Comparison of ENCODE assay signal across 8 cellular contexts in genomic region chr16:18561727-18562314, GRCh38. TPM values are rescaled to one million over a fixed set of nuclear protein-coding genes. Genes with fewer than 3 reads are reported as not detected.
DNase-seq lines count a peak whose midpoint lies in the region; ATAC-seq and TF ChIP-seq lines count a peak whose summit lies in the region.
"Not testable (repeated sequence)": the region's sequence is repeated elsewhere in the genome, so short reads cannot be mapped to it uniquely, and the experiment has no call there.

A gene with protein sequence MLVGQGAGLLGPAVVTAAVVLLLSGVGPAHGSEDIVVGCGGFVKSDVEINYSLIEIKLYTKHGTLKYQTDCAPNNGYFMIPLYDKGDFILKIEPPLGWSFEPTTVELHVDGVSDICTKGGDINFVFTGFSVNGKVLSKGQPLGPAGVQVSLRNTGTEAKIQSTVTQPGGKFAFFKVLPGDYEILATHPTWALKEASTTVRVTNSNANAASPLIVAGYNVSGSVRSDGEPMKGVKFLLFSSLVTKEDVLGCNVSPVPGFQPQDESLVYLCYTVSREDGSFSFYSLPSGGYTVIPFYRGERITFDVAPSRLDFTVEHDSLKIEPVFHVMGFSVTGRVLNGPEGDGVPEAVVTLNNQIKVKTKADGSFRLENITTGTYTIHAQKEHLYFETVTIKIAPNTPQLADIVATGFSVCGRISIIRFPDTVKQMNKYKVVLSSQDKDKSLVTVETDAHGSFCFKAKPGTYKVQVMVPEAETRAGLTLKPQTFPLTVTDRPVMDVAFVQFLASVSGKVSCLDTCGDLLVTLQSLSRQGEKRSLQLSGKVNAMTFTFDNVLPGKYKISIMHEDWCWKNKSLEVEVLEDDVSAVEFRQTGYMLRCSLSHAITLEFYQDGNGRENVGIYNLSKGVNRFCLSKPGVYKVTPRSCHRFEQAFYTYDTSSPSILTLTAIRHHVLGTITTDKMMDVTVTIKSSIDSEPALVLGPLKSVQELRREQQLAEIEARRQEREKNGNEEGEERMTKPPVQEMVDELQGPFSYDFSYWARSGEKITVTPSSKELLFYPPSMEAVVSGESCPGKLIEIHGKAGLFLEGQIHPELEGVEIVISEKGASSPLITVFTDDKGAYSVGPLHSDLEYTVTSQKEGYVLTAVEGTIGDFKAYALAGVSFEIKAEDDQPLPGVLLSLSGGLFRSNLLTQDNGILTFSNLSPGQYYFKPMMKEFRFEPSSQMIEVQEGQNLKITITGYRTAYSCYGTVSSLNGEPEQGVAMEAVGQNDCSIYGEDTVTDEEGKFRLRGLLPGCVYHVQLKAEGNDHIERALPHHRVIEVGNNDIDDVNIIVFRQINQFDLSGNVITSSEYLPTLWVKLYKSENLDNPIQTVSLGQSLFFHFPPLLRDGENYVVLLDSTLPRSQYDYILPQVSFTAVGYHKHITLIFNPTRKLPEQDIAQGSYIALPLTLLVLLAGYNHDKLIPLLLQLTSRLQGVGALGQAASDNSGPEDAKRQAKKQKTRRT (minus strand): TSS chr16:18562097. CDS start chr16:18562040, 57 bp downstream.

- in situ Hi-C loops in IMR-90 (cut with MboI; ENCODE audit: low sequenced_read_pairs); astrocyte of the spinal cord (cut with HindIII; ENCODE audit: low sequenced_read_pairs): not testable (repeated sequence)

- peak within 1 kb of the TSS; percentile 52 to 73 for H3K4me3 Mint-ChIP-seq in H9

- H3K79me2 ChIP-seq in H9 (ENCODE audit: insufficient read depth, low read length); hepatocyte: not testable (repeated sequence)

- TF ChIP-seq POLR2A in IMR-90 (IDR thresholded peaks at IDR 0.05; ENCODE audit: low read depth, low read length); stomach (IDR thresholded peaks at IDR 0.05): not testable (repeated sequence)

- H3K9me1 ChIP-seq in IMR-90 (ENCODE audit: insufficient read depth, low read length): not testable (repeated sequence)

- H2BK5ac ChIP-seq in H9 (ENCODE audit: insufficient read length, low read length); IMR-90 (ENCODE audit: low read depth, low read length, poor library complexity, severe bottlenecking): not testable (repeated sequence)

- H3K27me3 Mint-ChIP-seq in H9 (ENCODE audit: low read depth): not testable (repeated sequence)

- H4K91ac ChIP-seq in H9 (ENCODE audit: insufficient read length, low read depth, low read length); IMR-90 (ENCODE audit: insufficient read depth, low read depth, low read length): not testable (repeated sequence)

- WGBS in H9 (ENCODE audit: extremely low coverage, insufficient read length, low lambda C conversion rate): no CpG with 5 or more reads among the region's 66 CpGs
- no CpG with 5 or more reads among the region's 66 CpGs for WGBS in IMR-90 (ENCODE audit: extremely low coverage in 2 of 2, insufficient read length in 1 of 2), 2 experiments
- WGBS in hepatocyte (ENCODE audit: low lambda C conversion rate, missing lambda C conversion rate): 0% methylated on average over 23 of the region's 66 CpGs
- WGBS in psoas muscle, 3 donors: 0% methylated on average over 24 to 49 of the region's 66 CpGs
- WGBS in stomach, 5 donors: 0 to 2% (median 1%) methylated on average over 12 to 50 of the region's 66 CpGs; no CpG with 5 or more reads in 1 of the 5 donors

- not testable (repeated sequence) for H3K23me2 ChIP-seq in H9 (ENCODE audit: insufficient read length, low read depth, low read length, poor library complexity, severe bottlenecking)

- H3K18ac ChIP-seq in H9 (ENCODE audit: insufficient read length, low read depth, low read length); IMR-90 (ENCODE audit: low read depth, low read length): not testable (repeated sequence)

- H3K56ac ChIP-seq in H9 (ENCODE audit: insufficient read length, low read depth, low read length); IMR-90 (ENCODE audit: extremely low read depth, insufficient read depth, low read length): not testable (repeated sequence)

- H2AK9ac ChIP-seq in IMR-90 (replicated peaks; ENCODE audit: low read depth, low read length, poor library complexity): not testable (repeated sequence)

- not testable (repeated sequence) for H2BK12ac ChIP-seq in H9 (ENCODE audit: insufficient read length, low read depth, low read length)

- ATAC-seq in IMR-90 (ENCODE audit: low read depth) (peak; percentile 97), psoas muscle (peak; percentile 99 to 100 (median 100))

- not testable (repeated sequence) for H4K5ac ChIP-seq in H9 (ENCODE audit: insufficient read length, low read depth, low read length); IMR-90 (ENCODE audit: low read depth, low read length)

- H3K4me2 ChIP-seq in H9 (ENCODE audit: insufficient read depth, insufficient read length, low read length): not testable (repeated sequence)
- H3K4me2 ChIP-seq in IMR-90 (ENCODE audit: low read depth, low read length): peak within 1 kb of the TSS; percentile 83
- peak within 1 kb of the TSS; percentile 73 for H3K4me2 ChIP-seq in hepatocyte

- not testable (repeated sequence) for H3K4me1 Mint-ChIP-seq in H9

- not testable (repeated sequence) for H3K9me3 Mint-ChIP-seq in H9

- H3K4ac ChIP-seq in H9 (ENCODE audit: low read depth, low read length); IMR-90 (ENCODE audit: low read depth, low read length): not testable (repeated sequence)

- H3K23ac ChIP-seq in H9 (ENCODE audit: insufficient read length, low read depth, low read length); IMR-90 (ENCODE audit: low read depth, low read length): not testable (repeated sequence)

- POLR2A ChIA-PET in IMR-90 (lab: Charles Lee; ENCODE audit: unreplicated experiment): not testable (repeated sequence)

- H3K27ac ChIP-seq in H9 (ENCODE audit: insufficient read length, low read depth, low read length); hepatocyte: not testable (repeated sequence)
- H3K27ac ChIP-seq in IMR-90 (ENCODE audit: insufficient read depth, low read length): peak within 1 kb of the TSS; percentile 59; the same call in 1 of the 2 replicates
- H3K27ac ChIP-seq in psoas muscle: peak within 1 kb of the TSS; percentile 60
- H3K27ac ChIP-seq in stomach: peak within 1 kb of the TSS; percentile 20 to 85 (median 77)

- H2BK120ac ChIP-seq in H9 (ENCODE audit: low read depth, low read length, poor library complexity, severe bottlenecking); IMR-90 (ENCODE audit: low read depth, low read length): not testable (repeated sequence)

- H3K36me3 ChIP-seq in IMR-90 (ENCODE audit: control insufficient read depth, insufficient read depth, low read length); hepatocyte (replicated peaks; ENCODE audit: insufficient read depth, low read depth); psoas muscle (ENCODE audit: insufficient read depth in 1 of 2, low read depth in 1 of 2); stomach: not testable (repeated sequence)

- not testable (repeated sequence) for H3K14ac ChIP-seq in H9 (ENCODE audit: insufficient read depth, low read length); IMR-90 (replicated peaks; ENCODE audit: low read depth, low read length)

- not testable (repeated sequence) for H2AK5ac ChIP-seq in H9 (ENCODE audit: insufficient read length, low read length); IMR-90 (ENCODE audit: low read depth, low read length)

- CTCF ChIA-PET in IMR-90 (lab: Yijun Ruan, JAX): not testable (repeated sequence)

- not testable (repeated sequence) for H3K79me1 ChIP-seq in H9 (ENCODE audit: insufficient read depth, low read depth, low read length, poor library complexity, severe bottlenecking); IMR-90 (ENCODE audit: low read depth in 1 of 2, low read length in 2 of 2)

- not testable (repeated sequence) for H3K4me1 ChIP-seq in H9 (ENCODE audit: insufficient read depth, low read length); IMR-90 (ENCODE audit: control insufficient read depth, insufficient read depth, low read length); hepatocyte (ENCODE audit: insufficient read depth); psoas muscle; stomach

- BruUV-seq in IMR-90 (replicated peaks; lab: Mats Ljungman, UMichigan): not testable (repeated sequence)

- not testable (repeated sequence) for H3K27ac Mint-ChIP-seq in H9

- not testable (repeated sequence) for H2AFZ ChIP-seq in H9 (ENCODE audit: low read length); IMR-90 (replicated peaks; ENCODE audit: low read length, poor library complexity); hepatocyte

- not testable (repeated sequence) for H3K36me3 Mint-ChIP-seq in H9 (ENCODE audit: insufficient read depth in 1 of 3, low read depth in 3 of 3)

- not testable (repeated sequence) for TF ChIP-seq CTCF in GM12864 (IDR thresholded peaks at IDR 0.05; ENCODE audit: low read depth, low read length, missing control alignments); H9 (conservative IDR thresholded peaks at IDR 0.05); IMR-90 (conservative IDR thresholded peaks at IDR 0.05; ENCODE audit: low read depth, low read length); astrocyte of the spinal cord (IDR thresholded peaks at IDR 0.05; ENCODE audit: low read depth, low read length); hepatocyte (IDR thresholded peaks at IDR 0.05; ENCODE audit: poor library complexity); psoas muscle (IDR thresholded peaks at IDR 0.05)
- peak in 1 of 7 experiments; percentile 16 for TF ChIP-seq CTCF in stomach (IDR thresholded peaks at IDR 0.05)

- H3K4me3 ChIP-seq in GM12864 (ENCODE audit: low read depth, low read length) (peak within 1 kb of the TSS; percentile 57), IMR-90 (ENCODE audit: insufficient read depth, low read depth, low read length) (peak within 1 kb of the TSS; percentile 86), astrocyte of the spinal cord (ENCODE audit: low read depth, low read length) (peak within 1 kb of the TSS; percentile 47), hepatocyte (peak within 1 kb of the TSS; percentile 26), psoas muscle (peak within 1 kb of the TSS; percentile 64), stomach (peak within 1 kb of the TSS; percentile 54 to 68 (median 58))

- H3K9me2 ChIP-seq in hepatocyte (replicated peaks; ENCODE audit: insufficient read depth): not testable (repeated sequence)

- not testable (repeated sequence) for TF ChIP-seq RAD21 in IMR-90 (IDR thresholded peaks at IDR 0.05; ENCODE audit: low read length)

- not testable (repeated sequence) for TF ChIP-seq EP300 in stomach (IDR thresholded peaks at IDR 0.05)

- H2BK15ac ChIP-seq in H9 (ENCODE audit: low read depth, low read length); IMR-90 (ENCODE audit: low read depth, low read length): not testable (repeated sequence)

- dilution Hi-C loops in IMR-90 (cut with HindIII; ENCODE audit: low sequenced_read_pairs, unreplicated experiment): not testable (repeated sequence)

- not testable (repeated sequence) for H3K9me3 ChIP-seq in H9 (ENCODE audit: control insufficient read depth, low read depth, low read length); IMR-90 (ENCODE audit: control insufficient read depth, insufficient read depth, low read length); hepatocyte (ENCODE audit: low read depth); psoas muscle; stomach

- not testable (repeated sequence) for H2BK20ac ChIP-seq in H9 (ENCODE audit: low read depth, low read length, poor library complexity, severe bottlenecking); IMR-90 (ENCODE audit: low read depth, low read length)

- intact Hi-C loops in IMR-90 (cut with micrococcal nuclease); psoas muscle (cut with DNase I); stomach (cut with DNase I; ENCODE audit: low total_unique reads): not testable (repeated sequence)

- DNase-seq in GM12864 (ENCODE audit: low read depth); IMR-90; hepatocyte (ENCODE audit: low spot score): not testable (repeated sequence)
- DNase-seq in H9: peak; percentile 28
- peak; percentile 91 for DNase-seq in activated CD4-positive, alpha-beta T cell treated with anti-CD3 and anti-CD28 coated beads for 1 hour
- peak; percentile 2 for DNase-seq in astrocyte of the spinal cord (ENCODE audit: low read depth, low spot score)
- peak; percentile 91 to 96 for DNase-seq in psoas muscle
- DNase-seq in stomach: peak; percentile 94

- H4K8ac ChIP-seq in H9 (replicated peaks; ENCODE audit: insufficient read length, low read depth, low read length); IMR-90 (ENCODE audit: low read depth in 2 of 2, low read length in 2 of 2): not testable (repeated sequence)

- H3K27me3 ChIP-seq in H9 (ENCODE audit: insufficient read depth, low read length); IMR-90 (ENCODE audit: control insufficient read depth, insufficient read depth, low read length); hepatocyte; psoas muscle (ENCODE audit: insufficient read depth in 3 of 3, low read length in 2 of 3); stomach: not testable (repeated sequence)

- not testable (repeated sequence) for H4K20me1 ChIP-seq in H9 (ENCODE audit: control insufficient read depth, insufficient read depth, insufficient read length); IMR-90 (ENCODE audit: insufficient read depth, low read length); hepatocyte (ENCODE audit: insufficient read depth, poor library complexity, severe bottlenecking)

- not testable (repeated sequence) for H3T11ph ChIP-seq in H9 (ENCODE audit: low read length)

- not testable (repeated sequence) for H3K9ac ChIP-seq in H9 (ENCODE audit: extremely low read depth, insufficient read length, low read length)
- peak within 1 kb of the TSS; percentile 67 for H3K9ac ChIP-seq in IMR-90 (ENCODE audit: low read depth, low read length)

RNA-seq across cellular contexts. Expression of the gene that starts here (rescaled TPM):
- total RNA-seq in H9 (2021): 81.2 and 100 TPM in 2 replicates
- total RNA-seq in IMR-90 (2012; rRNA removed): 89.7 and 103 TPM in 2 replicates
- 184 and 195 TPM in 2 replicates for polyA plus RNA-seq in IMR-90 (2012; rRNA removed)
- polyA plus RNA-seq in IMR-90 (2012; cell fraction: cytosol; rRNA removed): 140 and 183 TPM in 2 replicates
- polyA plus RNA-seq in IMR-90 (2012; cell fraction: nucleus; rRNA removed; ENCODE audit: low replicate concordance): 136 and 180 TPM in 2 replicates
- 92.8 and 94.4 TPM in 2 replicates for total RNA-seq in hepatocyte
- 120 and 129 TPM in 2 replicates for polyA plus RNA-seq in hepatocyte
- total RNA-seq in psoas muscle: 100 to 1,000 TPM in 1 of 4 donors, 10 to 100 TPM in 3; 80.2 to 121 (median 91.2) TPM
- 100 to 1,000 TPM in 1 of 3 donors, 10 to 100 TPM in 2; 51.4 to 138 (median 69.3) TPM for polyA plus RNA-seq in psoas muscle
- 10 to 100 TPM; 21.0 to 57.1 (median 50.5) TPM for total RNA-seq in stomach
- polyA plus RNA-seq in stomach: 10 to 100 TPM; 20.3 to 59.5 (median 52.4) TPM

Comparison
In these comparisons a context has a peak if more than half of its experiments do, and no peak if none do; other contexts are left out.
1. H3K4me3 ChIP-seq: peak in every context shown above with its lines; median percentile 86 in IMR-90; 64 in psoas muscle; 58 in stomach; 57 in GM12864; 47 in astrocyte of the spinal cord; 26 in hepatocyte.